ENCODE assay signal across 1 cellular context in the genomic region with DNA sequence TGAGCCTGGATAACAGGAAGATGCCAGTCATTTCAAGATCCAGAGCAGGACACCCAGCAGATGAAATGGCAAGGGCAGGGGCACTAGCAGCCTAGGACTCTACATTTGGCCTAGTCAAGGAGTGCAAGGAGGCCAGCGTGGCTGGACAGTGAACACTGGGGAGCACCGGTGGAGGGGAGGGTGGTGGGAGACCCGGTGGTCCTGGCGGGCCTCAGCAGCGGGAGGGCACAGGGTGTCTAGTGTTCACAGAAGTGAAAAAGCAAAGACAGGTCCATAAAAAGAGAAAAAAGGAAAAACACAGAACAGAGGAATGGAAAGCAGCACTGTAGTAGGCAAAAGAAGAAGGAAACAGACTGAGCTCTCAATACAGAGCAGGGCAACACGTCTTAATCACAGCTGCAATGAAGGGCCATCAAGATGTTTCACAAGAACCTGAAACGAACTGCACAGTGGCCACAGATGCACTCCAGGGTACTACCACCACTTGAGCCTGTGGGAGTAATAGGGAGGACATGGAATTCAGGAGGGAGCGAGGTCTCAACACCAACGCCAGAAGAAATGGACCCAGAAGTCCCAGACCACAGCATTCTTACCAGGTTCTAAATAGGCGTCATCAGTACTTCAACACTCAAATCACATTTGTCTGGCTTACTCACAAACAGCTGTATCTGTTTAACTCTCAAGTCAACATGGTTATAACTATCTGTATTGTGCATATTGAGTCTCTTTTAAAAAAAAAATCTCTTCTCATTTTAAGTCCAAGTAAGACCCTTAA.
TF ChIP-seq lines count a peak whose summit lies in the region.

No MANE protein-coding gene starts in this region.

TF ChIP-seq in GM23338, 12 proteins besides CTCF, POLR2A, EP300 and RAD21:
- TF ChIP-seq, protein P1, sequence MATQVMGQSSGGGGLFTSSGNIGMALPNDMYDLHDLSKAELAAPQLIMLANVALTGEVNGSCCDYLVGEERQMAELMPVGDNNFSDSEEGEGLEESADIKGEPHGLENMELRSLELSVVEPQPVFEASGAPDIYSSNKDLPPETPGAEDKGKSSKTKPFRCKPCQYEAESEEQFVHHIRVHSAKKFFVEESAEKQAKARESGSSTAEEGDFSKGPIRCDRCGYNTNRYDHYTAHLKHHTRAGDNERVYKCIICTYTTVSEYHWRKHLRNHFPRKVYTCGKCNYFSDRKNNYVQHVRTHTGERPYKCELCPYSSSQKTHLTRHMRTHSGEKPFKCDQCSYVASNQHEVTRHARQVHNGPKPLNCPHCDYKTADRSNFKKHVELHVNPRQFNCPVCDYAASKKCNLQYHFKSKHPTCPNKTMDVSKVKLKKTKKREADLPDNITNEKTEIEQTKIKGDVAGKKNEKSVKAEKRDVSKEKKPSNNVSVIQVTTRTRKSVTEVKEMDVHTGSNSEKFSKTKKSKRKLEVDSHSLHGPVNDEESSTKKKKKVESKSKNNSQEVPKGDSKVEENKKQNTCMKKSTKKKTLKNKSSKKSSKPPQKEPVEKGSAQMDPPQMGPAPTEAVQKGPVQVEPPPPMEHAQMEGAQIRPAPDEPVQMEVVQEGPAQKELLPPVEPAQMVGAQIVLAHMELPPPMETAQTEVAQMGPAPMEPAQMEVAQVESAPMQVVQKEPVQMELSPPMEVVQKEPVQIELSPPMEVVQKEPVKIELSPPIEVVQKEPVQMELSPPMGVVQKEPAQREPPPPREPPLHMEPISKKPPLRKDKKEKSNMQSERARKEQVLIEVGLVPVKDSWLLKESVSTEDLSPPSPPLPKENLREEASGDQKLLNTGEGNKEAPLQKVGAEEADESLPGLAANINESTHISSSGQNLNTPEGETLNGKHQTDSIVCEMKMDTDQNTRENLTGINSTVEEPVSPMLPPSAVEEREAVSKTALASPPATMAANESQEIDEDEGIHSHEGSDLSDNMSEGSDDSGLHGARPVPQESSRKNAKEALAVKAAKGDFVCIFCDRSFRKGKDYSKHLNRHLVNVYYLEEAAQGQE (IDR thresholded peaks at IDR 0.05; ENCODE audit: unreplicated experiment) = no peak
- TF ChIP-seq POLR2AphosphoS5 (IDR thresholded peaks at IDR 0.05; ENCODE audit: low read depth) (no peak), EZH2 (IDR thresholded peaks at IDR 0.05; ENCODE audit: low read depth, unreplicated experiment) (no peak), STAT1 (IDR thresholded peaks at IDR 0.05; ENCODE audit: unreplicated experiment) (no peak), NANOG (IDR thresholded peaks at IDR 0.05; ENCODE audit: borderline replicate concordance) (no peak), CREB1 (CRISPR knock-in tag; IDR thresholded peaks at IDR 0.05; ENCODE audit: low read depth) (no peak)
- TF ChIP-seq, protein P2, sequence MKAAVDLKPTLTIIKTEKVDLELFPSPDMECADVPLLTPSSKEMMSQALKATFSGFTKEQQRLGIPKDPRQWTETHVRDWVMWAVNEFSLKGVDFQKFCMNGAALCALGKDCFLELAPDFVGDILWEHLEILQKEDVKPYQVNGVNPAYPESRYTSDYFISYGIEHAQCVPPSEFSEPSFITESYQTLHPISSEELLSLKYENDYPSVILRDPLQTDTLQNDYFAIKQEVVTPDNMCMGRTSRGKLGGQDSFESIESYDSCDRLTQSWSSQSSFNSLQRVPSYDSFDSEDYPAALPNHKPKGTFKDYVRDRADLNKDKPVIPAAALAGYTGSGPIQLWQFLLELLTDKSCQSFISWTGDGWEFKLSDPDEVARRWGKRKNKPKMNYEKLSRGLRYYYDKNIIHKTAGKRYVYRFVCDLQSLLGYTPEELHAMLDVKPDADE (IDR thresholded peaks at IDR 0.05) = no peak
